Comparison of ENCODE assay signal across 14 cellular contexts in genomic region chr11:19895776-19896175, GRCh38.
DNase-seq lines count a peak whose midpoint lies in the region; ATAC-seq and TF ChIP-seq lines count a peak whose summit lies in the region.
"Had no signal": no experiment of that assay in that cellular context is flagged by ENCODE, and none has a peak within 500 bp of the region (broad histone marks: within the 10 kb centered on the region; RNA-seq: fewer than 3 reads in every experiment).

No MANE protein-coding gene starts in this region.

- no peak overlapping the region for H3K27ac Mint-ChIP-seq in MCF 10A (ENCODE audit: low read depth, unreplicated experiment)

- H3K4me1 Mint-ChIP-seq in MCF 10A (ENCODE audit: insufficient read depth, unreplicated experiment) = peaks cover 18% of the 10 kb centered on the region

- H3K36me3 Mint-ChIP-seq in MCF 10A (ENCODE audit: insufficient read depth, unreplicated experiment) = peaks cover 33% of the 10 kb centered on the region

- intact Hi-C loops in MCF 10A (cut with micrococcal nuclease) = no loop called here
- intact Hi-C loops in breast epithelium (cut with DNase I; ENCODE audit: low total_unique reads) = no loop called here
- intact Hi-C loops in lower lobe of right lung (cut with DNase I) = no loop called here

- no peak overlapping the region for H3K4me3 ChIP-seq in breast epithelium
- no peak overlapping the region for H3K4me3 ChIP-seq in lower lobe of right lung
- H3K4me3 ChIP-seq: BLaER1 treated with 17β-estradiol and CSF1 and Interleukin-3, amounts not matched to agents 10 nM and 100 nM had no signal

- H3K27me3 ChIP-seq in breast epithelium (no peaks in the 10 kb centered on the region), lower lobe of right lung (ENCODE audit: low read depth) (no peaks in the 10 kb centered on the region)
- H3K27me3 ChIP-seq: BLaER1 treated with 17β-estradiol and CSF1 and Interleukin-3, amounts not matched to agents 10 nM and 100 nM had no signal

- CTCF ChIA-PET in MCF 10A (lab: Yijun Ruan, JAX) = interaction anchor here (0.6 to 2.3 kb wide), 3 partner anchors 10 to 643 kb away, joined by 3 to 5 read pairs (median 3); no protein-coding TSS in a partner anchor

- no peaks in the 10 kb centered on the region for H3K27me3 Mint-ChIP-seq in MCF 10A (ENCODE audit: insufficient read depth, unreplicated experiment)

- TF ChIP-seq POLR2A in breast epithelium (IDR thresholded peaks at IDR 0.05) = no peak

- H3K4me1 ChIP-seq in breast epithelium (no peaks in the 10 kb centered on the region), lower lobe of right lung (no peaks in the 10 kb centered on the region)
- H3K4me1 ChIP-seq: BLaER1 treated with 17β-estradiol and CSF1 and Interleukin-3, amounts not matched to agents 10 nM and 100 nM had no signal

- TF ChIP-seq CTCF in MCF 10A (IDR thresholded peaks at IDR 0.05; ENCODE audit: unreplicated experiment) = no peak
- no peak for TF ChIP-seq CTCF in breast epithelium (IDR thresholded peaks at IDR 0.05)
- TF ChIP-seq CTCF in lower lobe of right lung (IDR thresholded peaks at IDR 0.05) = no peak

- H3K9me3 Mint-ChIP-seq in MCF 10A (ENCODE audit: unreplicated experiment) = no peaks in the 10 kb centered on the region

- H3K36me3 ChIP-seq in breast epithelium (no peaks in the 10 kb centered on the region), lower lobe of right lung (peaks cover 9% of the 10 kb centered on the region)
- H3K36me3 ChIP-seq: BLaER1 treated with 17β-estradiol and CSF1 and Interleukin-3, amounts not matched to agents 10 nM and 100 nM had no signal

- H3K4me3 Mint-ChIP-seq in MCF 10A (ENCODE audit: unreplicated experiment) = no peak overlapping the region

- H3K9me3 ChIP-seq in breast epithelium (no peaks in the 10 kb centered on the region), lower lobe of right lung (no peaks in the 10 kb centered on the region)
- H3K9me3 ChIP-seq: BLaER1 treated with 17β-estradiol and CSF1 and Interleukin-3, amounts not matched to agents 10 nM and 100 nM had no signal

- no peak overlapping the region for H3K27ac ChIP-seq in breast epithelium
- H3K27ac ChIP-seq in epithelial cell of prostate = no peak overlapping the region
- no peak overlapping the region for H3K27ac ChIP-seq in lower lobe of right lung
- H3K27ac ChIP-seq: BLaER1 treated with 17β-estradiol and CSF1 and Interleukin-3, amounts not matched to agents 10 nM and 100 nM had no signal

- peak; percentile 65 for DNase-seq in MCF 10A (ENCODE audit: unreplicated experiment)
- DNase-seq in breast epithelium (ENCODE audit: low spot score in 2 of 2) = no peak
- peak; percentile 16 for DNase-seq in epithelial cell of prostate (ENCODE audit: low read depth, low spot score)
- DNase-seq in lower lobe of right lung = no peak
- no peak for DNase-seq in GM19238 (ENCODE audit: insufficient read length, low spot score)
- no peak for DNase-seq in NCI-H187 (lab: John Stamatoyannopoulos, UW)
- DNase-seq: GF-D8, Karpas-422, NCI-H1105, NCI-H1694, NCI-H446, NCI-H69 had no signal

- peak; percentile 68 to 87 for ATAC-seq in lower lobe of right lung
- no peak for ATAC-seq in GM19397 (IDR thresholded peaks at IDR 0.05; ENCODE audit: unreplicated experiment)

- POLR2A ChIA-PET in MCF 10A (lab: Yijun Ruan, JAX) = no interaction called here

- BruUV-seq in MCF 10A (replicated peaks; lab: Mats Ljungman, UMichigan) = no TSS peak

Comparison
In these comparisons a context has a peak if more than half of its experiments do, and no peak if none do; other contexts are left out.
1. DNase-seq: peak in MCF 10A (single experiment) and epithelial cell of prostate (single experiment); none in breast epithelium (0 of 2), lower lobe of right lung (single experiment), GM19238 (single experiment) and NCI-H187 (0 of 2).